ENCODE assay signal across 20 cellular contexts in the genomic region with DNA sequence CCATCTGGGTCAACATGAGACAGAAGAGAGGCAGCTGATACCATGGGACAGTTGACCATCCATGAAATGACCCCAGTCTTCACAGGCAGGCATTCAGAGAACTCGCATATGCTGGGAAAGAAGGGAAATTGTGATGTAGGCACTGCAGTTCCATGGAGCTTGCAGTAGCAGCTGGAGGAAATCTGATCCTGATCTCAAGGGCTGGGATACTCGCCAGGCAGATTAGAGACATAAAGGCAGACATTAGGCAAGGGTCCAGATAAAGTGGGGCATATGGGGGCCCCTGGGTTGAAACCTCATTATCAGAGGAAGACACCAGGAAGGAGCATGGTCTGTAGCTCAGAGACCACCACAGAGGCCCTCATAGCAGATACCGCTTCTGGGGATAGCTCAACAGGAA. TPM values are rescaled to one million over a fixed set of nuclear protein-coding genes. Genes with fewer than 3 reads are reported as not detected.
"Had no signal": no experiment of that assay in that cellular context is flagged by ENCODE, and none has a peak within 500 bp of the region (broad histone marks: within the 10 kb centered on the region; RNA-seq: fewer than 3 reads in every experiment).

No MANE protein-coding gene starts in this region.

- H3K36me3 Mint-ChIP-seq: activated CD4-positive, alpha-beta memory T cell treated with anti-CD3 and anti-CD28 coated beads for 36 hours; activated naive CD8-positive, alpha-beta T cell had no signal

- H3K27ac ChIP-seq: brain microvascular endothelial cell, epithelial cell of prostate, gastrocnemius medialis, heart right ventricle, psoas muscle, right lobe of liver, upper lobe of left lung had no signal

- H3K9me3 ChIP-seq: gastrocnemius medialis, heart right ventricle, psoas muscle, right lobe of liver, upper lobe of left lung had no signal

- H3K4me3 Mint-ChIP-seq: activated CD4-positive, alpha-beta memory T cell treated with anti-CD3 and anti-CD28 coated beads for 36 hours; activated naive CD8-positive, alpha-beta T cell; activated T-cell treated with anti-CD3 and anti-CD28 coated beads, Interleukin-2, amount 50 U/mL, for 4 hours; dendritic cell treated with granulocyte-macrophage colony-stimulating factor and Interleukin-4, amounts not matched to agents 40 ng/mL and 50 ng/mL, for 4 days; effector memory CD8-positive, alpha-beta T cell; nephron had no signal

- H3K9me3 Mint-ChIP-seq: activated CD4-positive, alpha-beta memory T cell treated with anti-CD3 and anti-CD28 coated beads for 36 hours; activated T-cell treated with anti-CD3 and anti-CD28 coated beads, Interleukin-2, amount 50 U/mL, for 4 hours; effector memory CD8-positive, alpha-beta T cell; nephron had no signal

- H3K27me3 Mint-ChIP-seq: dendritic cell treated with granulocyte-macrophage colony-stimulating factor and Interleukin-4, amounts not matched to agents 40 ng/mL and 50 ng/mL, for 4 days had no signal

- H3K27ac Mint-ChIP-seq: activated CD4-positive, alpha-beta memory T cell treated with anti-CD3 and anti-CD28 coated beads for 36 hours; activated naive CD8-positive, alpha-beta T cell; dendritic cell treated with granulocyte-macrophage colony-stimulating factor and Interleukin-4, amounts not matched to agents 40 ng/mL and 50 ng/mL, for 4 days; effector memory CD8-positive, alpha-beta T cell; nephron had no signal

- H3K4me3 ChIP-seq: gastrocnemius medialis, heart right ventricle, psoas muscle, right lobe of liver, upper lobe of left lung had no signal

- DNase-seq: activated CD4-positive, alpha-beta memory T cell treated with anti-CD3 and anti-CD28 coated beads for 36 hours; activated CD4-positive, CD25-positive, alpha-beta regulatory T cell treated with anti-CD3 and anti-CD28 coated beads, Interleukin-2, amount 50 U/mL, for 72 hours; activated gamma-delta T cell; activated T-cell treated with anti-CD3 and anti-CD28 coated beads, Interleukin-2, amount 50 U/mL, for 4 hours; amygdala; brain microvascular endothelial cell; effector memory CD8-positive, alpha-beta T cell; gastrocnemius medialis; heart right ventricle; kidney; left ventricle myocardium superior; mesenchymal stem cell; psoas muscle; right lobe of liver; stimulated activated naive CD4-positive, alpha-beta T cell treated with Interleukin-2 at 50 U/mL for 16 hours; upper lobe of left lung had no signal

- H3K36me3 ChIP-seq: brain microvascular endothelial cell, gastrocnemius medialis, heart right ventricle, right lobe of liver, upper lobe of left lung had no signal

- H3K27me3 ChIP-seq: brain microvascular endothelial cell, gastrocnemius medialis, right lobe of liver, upper lobe of left lung had no signal

- H3K4me1 ChIP-seq: right lobe of liver, upper lobe of left lung had no signal

RNA-seq across cellular contexts. Expression of gene TNR, which starts 48.7 kb away (rescaled TPM):
- total RNA-seq: activated CD4-positive, alpha-beta memory T cell treated with anti-CD3 and anti-CD28 coated beads for 36 hours; activated T-cell treated with anti-CD3 and anti-CD28 coated beads, Interleukin-2, amount 50 U/mL, for 4 hours; gastrocnemius medialis; left ventricle myocardium superior; psoas muscle had no signal
